Comparison of ENCODE assay signal across 1 cellular context in the genomic region with DNA sequence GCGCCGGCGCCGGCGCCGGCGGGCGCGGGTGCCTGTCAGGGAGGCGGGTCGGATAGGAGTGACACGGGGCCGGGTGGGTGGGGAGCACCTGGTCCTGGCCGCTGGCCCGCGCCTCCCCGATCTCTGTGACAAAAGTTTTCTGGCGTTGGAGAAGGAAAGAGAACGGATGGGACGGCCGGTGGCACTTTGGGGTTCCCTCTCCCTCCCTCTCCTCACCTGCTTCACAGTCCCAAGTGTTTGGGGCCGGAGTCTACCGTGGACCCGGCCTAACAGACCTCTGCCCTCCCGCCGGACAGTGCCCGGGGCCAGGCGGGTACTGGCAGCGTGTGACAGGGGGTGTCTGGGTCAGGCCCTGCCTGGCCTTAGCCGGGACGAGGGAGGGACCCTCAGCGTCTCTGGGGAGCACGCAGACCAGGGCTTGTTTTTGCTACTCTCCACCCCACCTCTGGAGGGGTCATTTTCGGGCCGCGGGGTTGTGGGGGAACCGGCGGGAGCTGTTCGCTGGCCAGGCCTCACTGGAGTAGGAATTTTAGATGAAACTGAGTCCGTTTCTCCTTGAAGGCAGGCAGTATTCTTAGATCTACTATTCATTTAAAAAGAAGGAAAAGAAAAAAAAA.
TF ChIP-seq lines count a peak whose summit lies in the region.

No MANE protein-coding gene starts in this region.

TF ChIP-seq in H1, 55 proteins besides CTCF, POLR2A, EP300 and RAD21:
- TF ChIP-seq KDM4A (IDR thresholded peaks at IDR 0.05; ENCODE audit: low read depth, low read length, severe bottlenecking): peak; percentile 58
- TF ChIP-seq SUZ12 (IDR thresholded peaks at IDR 0.05; ENCODE audit: low read length): peak; percentile 96; the same call in 1 of the 2 replicates
- no peak for TF ChIP-seq SIX5 (IDR thresholded peaks at IDR 0.05; ENCODE audit: low read depth, low read length)
- TF ChIP-seq RNF2 (IDR thresholded peaks at IDR 0.05; ENCODE audit: borderline replicate concordance, low read depth, low read length, missing control alignments, poor library complexity, severe bottlenecking): peak; percentile 97
- no peak for TF ChIP-seq CEBPB (IDR thresholded peaks at IDR 0.05; ENCODE audit: low read depth, low read length)
- no peak for TF ChIP-seq BRCA1 (IDR thresholded peaks at IDR 0.05; ENCODE audit: low read depth, low read length)
- TF ChIP-seq SRF (IDR thresholded peaks at IDR 0.05; ENCODE audit: low read depth, low read length): no peak
- no peak for TF ChIP-seq SAP30 (IDR thresholded peaks at IDR 0.05; ENCODE audit: insufficient read depth, insufficient replicate concordance, low read length)
- no peak for TF ChIP-seq CHD1 (IDR thresholded peaks at IDR 0.05; ENCODE audit: low read depth, low read length)
- peak; percentile 84 for TF ChIP-seq CTBP2 (IDR thresholded peaks at IDR 0.05; ENCODE audit: borderline replicate concordance, insufficient read depth, insufficient read length, low read length)
- TF ChIP-seq, protein P1, sequence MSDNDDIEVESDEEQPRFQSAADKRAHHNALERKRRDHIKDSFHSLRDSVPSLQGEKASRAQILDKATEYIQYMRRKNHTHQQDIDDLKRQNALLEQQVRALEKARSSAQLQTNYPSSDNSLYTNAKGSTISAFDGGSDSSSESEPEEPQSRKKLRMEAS (IDR thresholded peaks at IDR 0.05): 0 out of 2 replicates have a peak, but pooled peaks have one; percentile 22
- TF ChIP-seq EZH2 (IDR thresholded peaks at IDR 0.05; ENCODE audit: low read depth, low read length, severe bottlenecking): peak; percentile 91
